In the genomic region with DNA sequence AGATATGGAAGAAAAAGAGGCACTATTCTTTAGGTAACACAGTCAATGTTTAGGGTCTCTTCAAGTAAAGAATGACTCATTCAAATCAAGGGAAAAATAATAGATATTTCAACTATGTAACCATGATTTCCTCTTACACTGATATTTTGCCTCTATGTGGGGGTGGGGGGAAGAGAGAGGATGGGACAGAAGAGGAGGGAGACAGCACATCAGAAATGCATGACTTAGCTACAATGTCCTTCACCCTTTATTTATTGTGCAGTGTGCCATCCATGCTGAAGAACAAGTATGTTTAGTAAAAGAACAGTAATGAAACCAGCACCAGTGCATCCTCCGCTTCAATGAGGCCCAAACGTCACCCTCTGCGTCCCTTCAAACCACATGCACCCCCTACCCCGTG, we compare ENCODE assay signal across 21 cellular contexts.
DNase-seq lines count a peak whose midpoint lies in the region; ATAC-seq and TF ChIP-seq lines count a peak whose summit lies in the region.
"Had no signal": no experiment of that assay in that cellular context is flagged by ENCODE, and none has a peak within 500 bp of the region (broad histone marks: within the 10 kb centered on the region; RNA-seq: fewer than 3 reads in every experiment).

No MANE protein-coding gene starts in this region.

- no peak for TF ChIP-seq CTCF in type B pancreatic cell (conservative IDR thresholded peaks at IDR 0.05)

- peak; percentile 18 for DNase-seq in RPMI7951 (ENCODE audit: low read depth)
- DNase-seq in neuronal stem cell (ENCODE audit: low spot score): no peak
- no peak for DNase-seq in type B pancreatic cell (ENCODE audit: extremely low spot score, unreplicated experiment)
- no peak for DNase-seq in aorta
- no peak for DNase-seq in occipital lobe (lab: John Stamatoyannopoulos, UW)
- DNase-seq: activated CD4-positive, alpha-beta T cell treated with anti-CD3 and anti-CD28 coated beads for 4 hours; activated gamma-delta T cell; activated T-cell treated with anti-CD3 and anti-CD28 coated beads for 4 hours; brain microvascular endothelial cell; effector CD8-positive, alpha-beta T cell; GOT3; left cardiac atrium; NCI-H510A; stimulated activated naive CD8-positive, alpha-beta T cell treated with anti-CD3 and anti-CD28 coated beads, Interleukin-15, Interleukin-2, amounts not matched to agents 100 U/mL and 50 U/mL, for 24 hours; T-helper 17 cell; thyroid gland had no signal

- H3K36me3 Mint-ChIP-seq in type B pancreatic cell: no peaks in the 10 kb centered on the region

- intact Hi-C loops in aorta (cut with DNase I): no loop called here

- no peak overlapping the region for H2BK12ac ChIP-seq in neuronal stem cell (ENCODE audit: low read length)

- 97 to 99% methylated on average over 4 of the region's 4 CpGs for WGBS in ectodermal cell, 2 experiments
- WGBS in neuronal stem cell (ENCODE audit: extremely low coverage in 2 of 2, insufficient read length in 2 of 2, insufficient replicate concordance in 1 of 2), 2 donors: no CpG with 5 or more reads among the region's 4 CpGs
- WGBS in aorta, 2 donors: 87 to 90% methylated on average over 4 of the region's 4 CpGs

- H3K9me3 Mint-ChIP-seq in type B pancreatic cell: no peaks in the 10 kb centered on the region

- peaks cover 29% of the 10 kb centered on the region for H3K4me1 Mint-ChIP-seq in type B pancreatic cell (ENCODE audit: unreplicated experiment)

- no peak overlapping the region for H3K14ac ChIP-seq in neuronal stem cell (ENCODE audit: low read length)

- no peak overlapping the region for H3K4me3 Mint-ChIP-seq in type B pancreatic cell
- H3K4me3 Mint-ChIP-seq: T-helper 17 cell had no signal

- H3K4me2 ChIP-seq in neuronal stem cell (ENCODE audit: insufficient read depth, low read length, poor library complexity, severe bottlenecking): no peak overlapping the region

- H3K36me3 ChIP-seq in ectodermal cell (ENCODE audit: control insufficient read depth, insufficient read depth, low read length) (no peaks in the 10 kb centered on the region), neuronal stem cell (replicated peaks in 1 of 2; ENCODE audit: control insufficient read depth in 2 of 2, insufficient read depth in 2 of 2, low read length in 2 of 2) (peaks cover 0 to 18% of the 10 kb centered on the region in 2 donors), aorta (ENCODE audit: control insufficient read depth in 1 of 2, insufficient read depth in 2 of 2, low read length in 1 of 2) (no peaks in the 10 kb centered on the region)
- H3K36me3 ChIP-seq: brain microvascular endothelial cell, thyroid gland had no signal

- no peak overlapping the region for H3K4ac ChIP-seq in neuronal stem cell (ENCODE audit: low read length)

- no peak overlapping the region for H2AK5ac ChIP-seq in neuronal stem cell (ENCODE audit: low read depth, low read length)

- no peak overlapping the region for H4K91ac ChIP-seq in neuronal stem cell (ENCODE audit: low read depth, low read length, poor library complexity)

- ATAC-seq in aorta (ENCODE audit: low FRiP score): no peak
- ATAC-seq in GM19328 (IDR thresholded peaks at IDR 0.05; ENCODE audit: unreplicated experiment): no peak
- ATAC-seq: heart right ventricle; left cardiac atrium; stimulated activated naive CD8-positive, alpha-beta T cell treated with anti-CD3 and anti-CD28 coated beads, Interleukin-15, Interleukin-2, amounts not matched to agents 100 U/mL and 50 U/mL, for 24 hours; T-helper 17 cell had no signal

- H3K9me3 ChIP-seq in ectodermal cell (ENCODE audit: control insufficient read depth, low read length) (no peaks in the 10 kb centered on the region), neuronal stem cell (replicated peaks in 1 of 2; ENCODE audit: control insufficient read depth in 2 of 2, insufficient read depth in 1 of 2, low read depth in 1 of 2, low read length in 2 of 2) (no peaks in the 10 kb centered on the region), aorta (ENCODE audit: control insufficient read depth, low read length) (no peaks in the 10 kb centered on the region)
- H3K9me3 ChIP-seq: heart right ventricle, thyroid gland had no signal

- H3K4me3 ChIP-seq in ectodermal cell (ENCODE audit: insufficient read depth, low read depth, low read length): no peak overlapping the region
- H3K4me3 ChIP-seq in neuronal stem cell (ENCODE audit: low read length in 2 of 2): no peak overlapping the region
- no peak overlapping the region for H3K4me3 ChIP-seq in aorta (ENCODE audit: low read length in 2 of 2)
- H3K4me3 ChIP-seq: heart right ventricle, SK-N-MC, thyroid gland had no signal

- peak overlapping the region; percentile 20 for H3K27ac ChIP-seq in ectodermal cell (ENCODE audit: insufficient read depth, low read depth, low read length, poor library complexity, severe bottlenecking)
- H3K27ac ChIP-seq in neuronal stem cell (replicated peaks; ENCODE audit: low read length): no peak overlapping the region
- no peak overlapping the region for H3K27ac ChIP-seq in aorta (ENCODE audit: low read depth in 1 of 2, low read length in 2 of 2)
- H3K27ac ChIP-seq: brain microvascular endothelial cell, C4-2B, heart right ventricle, SK-N-MC, thyroid gland had no signal

- H2BK15ac ChIP-seq in neuronal stem cell (ENCODE audit: low read length): no peak overlapping the region

- H4K8ac ChIP-seq in neuronal stem cell (ENCODE audit: low read depth, low read length): no peak overlapping the region

- H3K79me1 ChIP-seq in neuronal stem cell (ENCODE audit: low read depth, low read length): peaks cover 6% of the 10 kb centered on the region

- peak overlapping the region; percentile 7 for H3K27ac Mint-ChIP-seq in type B pancreatic cell
- H3K27ac Mint-ChIP-seq: T-helper 17 cell had no signal

- H3K27me3 Mint-ChIP-seq in type B pancreatic cell: no peaks in the 10 kb centered on the region
- H3K27me3 Mint-ChIP-seq: T-helper 17 cell had no signal

- H2AFZ ChIP-seq in neuronal stem cell (ENCODE audit: low read length): no peak overlapping the region

- no peak overlapping the region for H2BK120ac ChIP-seq in neuronal stem cell (ENCODE audit: low read depth, low read length)

- H2BK5ac ChIP-seq in neuronal stem cell (ENCODE audit: low read length): no peak overlapping the region

- H3K27me3 ChIP-seq in ectodermal cell (ENCODE audit: control insufficient read depth, insufficient read depth, low read length, poor library complexity, severe bottlenecking) (no peaks in the 10 kb centered on the region), neuronal stem cell (ENCODE audit: control insufficient read depth in 3 of 3, insufficient read depth in 3 of 3, low read depth in 1 of 3, low read length in 3 of 3) (no peaks in the 10 kb centered on the region), aorta (ENCODE audit: control insufficient read depth in 1 of 2, insufficient read depth in 2 of 2, low read length in 1 of 2) (no peaks in the 10 kb centered on the region)
- H3K27me3 ChIP-seq: brain microvascular endothelial cell, heart right ventricle, thyroid gland had no signal

- no peak overlapping the region for H3K23ac ChIP-seq in neuronal stem cell (ENCODE audit: low read depth, low read length, poor library complexity)

- peak overlapping the region; percentile 15 for H3K18ac ChIP-seq in neuronal stem cell (ENCODE audit: low read length)

- H3K4me1 ChIP-seq in ectodermal cell (ENCODE audit: control insufficient read depth, insufficient read depth, low read length) (peaks cover 13% of the 10 kb centered on the region), neuronal stem cell (ENCODE audit: control insufficient read depth in 2 of 2, insufficient read depth in 1 of 2, low read depth in 1 of 2, low read length in 2 of 2) (peaks cover 23% of the 10 kb centered on the region in 2 donors), aorta (ENCODE audit: control insufficient read depth in 1 of 2, insufficient read depth in 2 of 2, low read length in 2 of 2) (no peaks in the 10 kb centered on the region)

- no peak overlapping the region for H3K9ac ChIP-seq in neuronal stem cell (ENCODE audit: low read depth, low read length, poor library complexity)
